13 cellular contexts compared by ENCODE assay signal in genomic region chr3:45442679-45443214, GRCh38.
"Had no signal": no experiment of that assay in that cellular context is flagged by ENCODE, and none has a peak within 500 bp of the region (broad histone marks: within the 10 kb centered on the region; RNA-seq: fewer than 3 reads in every experiment).

No MANE protein-coding gene starts in this region.

- H3K27ac Mint-ChIP-seq: activated T-helper 2 cell treated with anti-CD3 and anti-CD28 coated beads, Interferon-gamma antibody, Interleukin-2, Interleukin-4, amounts not matched to agents 10 μg/mL and 5 μg/mL and 100 μg/mL, durations not matched to agents 14 hours and 24 hours and 36 hours had no signal

- H3K36me3 ChIP-seq: adrenal gland, colonic mucosa, transverse colon had no signal

- H3K4me3 ChIP-seq: adrenal gland, colonic mucosa, transverse colon had no signal

- H3K27me3 ChIP-seq: adrenal gland, colonic mucosa, transverse colon had no signal

- H3K4me1 ChIP-seq: adrenal gland, colonic mucosa, transverse colon had no signal

- H3K4me3 Mint-ChIP-seq: mesothelial cell of epicardium, WTC11 had no signal

- H3K27ac ChIP-seq: adrenal gland, colonic mucosa, transverse colon had no signal

- DNase-seq: activated CD4-positive, alpha-beta T cell treated with anti-CD3 and anti-CD28 coated beads for 48 hours; activated naive CD4-positive, alpha-beta T cell treated with anti-CD3 and anti-CD28 coated beads, Interleukin-2, amount 50 U/mL, for 16 hours; activated T-cell treated with anti-CD3 and anti-CD28 coated beads for 4 hours; adrenal gland; colonic mucosa; posterior cingulate gyrus; right cardiac atrium; stimulated activated naive CD4-positive, alpha-beta T cell; substantia nigra; transverse colon had no signal

- H3K9me3 ChIP-seq: adrenal gland, colonic mucosa, transverse colon had no signal

- ATAC-seq: right cardiac atrium, WTC11 had no signal

- H3K9me3 Mint-ChIP-seq: activated T-helper 2 cell treated with anti-CD3 and anti-CD28 coated beads, Interferon-gamma antibody, Interleukin-2, Interleukin-4, amounts not matched to agents 10 μg/mL and 5 μg/mL and 100 μg/mL, durations not matched to agents 14 hours and 24 hours and 36 hours; mesothelial cell of epicardium had no signal
